Comparison of ENCODE assay signal across 25 cellular contexts in the genomic region with DNA sequence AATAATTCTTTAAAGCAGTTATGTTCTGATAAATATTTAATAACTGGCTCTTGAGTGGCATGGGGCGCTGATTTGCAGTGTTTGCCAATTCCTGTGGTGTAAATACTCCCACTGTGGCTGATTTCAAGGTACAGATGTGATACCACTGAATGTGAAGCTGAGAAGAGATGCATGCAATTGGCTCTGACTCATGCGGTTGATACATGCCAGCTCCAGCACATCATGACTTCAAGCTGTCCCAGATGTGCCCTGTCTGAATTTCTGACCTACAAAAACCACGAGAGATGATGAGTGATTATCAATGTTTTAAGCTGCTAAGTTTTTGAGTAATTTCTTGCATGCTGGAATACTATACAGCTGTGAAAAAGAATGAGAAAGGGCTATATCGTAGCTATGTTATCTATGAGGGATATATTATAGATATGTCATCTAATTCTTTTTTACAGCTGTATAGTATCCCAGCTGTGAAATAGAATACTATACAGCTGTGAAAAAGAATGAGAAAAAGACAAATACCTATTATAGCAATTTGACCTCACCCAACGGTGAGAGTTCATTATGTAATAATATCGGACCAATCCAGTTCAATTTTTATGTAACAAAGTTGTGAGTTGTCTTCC. TPM values are rescaled to one million over a fixed set of nuclear protein-coding genes. Genes with fewer than 3 reads are reported as not detected.
"Had no signal": no experiment of that assay in that cellular context is flagged by ENCODE, and none has a peak within 500 bp of the region (broad histone marks: within the 10 kb centered on the region; RNA-seq: fewer than 3 reads in every experiment).

No MANE protein-coding gene starts in this region.

- H3K4me1 Mint-ChIP-seq: activated naive CD8-positive, alpha-beta T cell treated with anti-CD3 and anti-CD28 coated beads for 36 hours; immature natural killer cell; neural crest cell had no signal

- H3K4me3 ChIP-seq: left lung, lung, spleen, thoracic aorta had no signal

- DNase-seq: activated CD8-positive, alpha-beta memory T cell treated with anti-CD3 and anti-CD28 coated beads, Interleukin-2, amount 50 U/mL, for 4 hours; activated naive CD4-positive, alpha-beta T cell; activated naive CD8-positive, alpha-beta T cell treated with anti-CD3 and anti-CD28 coated beads for 36 hours; activated T-cell treated with anti-CD3 and anti-CD28 coated beads, Interleukin-2, amount 50 U/mL, for 24 hours; amniotic stem cell; cerebellar nuclear complex; cortex of kidney; foreskin melanocyte; immature natural killer cell; kidney glomerular epithelial cell; left lung; naive thymus-derived CD4-positive, alpha-beta T cell; retina; spleen; stimulated activated CD4-positive, alpha-beta T cell treated with anti-CD3 and anti-CD28 coated beads, Interleukin-4, amount 100 ng/mL, for 24 hours; stimulated activated naive CD4-positive, alpha-beta T cell treated with Interleukin-2 at 50 U/mL for 16 hours; T-helper 1 cell had no signal

- H3K4me3 Mint-ChIP-seq: activated naive CD8-positive, alpha-beta T cell treated with anti-CD3 and anti-CD28 coated beads for 36 hours; activated T-cell treated with anti-CD3 and anti-CD28 coated beads, Interleukin-2, amount 50 U/mL, for 24 hours; immature natural killer cell; naive thymus-derived CD4-positive, alpha-beta T cell; neural crest cell; type B pancreatic cell had no signal

- H3K36me3 Mint-ChIP-seq: activated naive CD8-positive, alpha-beta T cell treated with anti-CD3 and anti-CD28 coated beads for 36 hours; immature natural killer cell; naive thymus-derived CD4-positive, alpha-beta T cell; type B pancreatic cell had no signal

- H3K27me3 ChIP-seq: left lung had no signal

- H3K27ac Mint-ChIP-seq: activated naive CD8-positive, alpha-beta T cell treated with anti-CD3 and anti-CD28 coated beads for 36 hours; activated T-cell treated with anti-CD3 and anti-CD28 coated beads, Interleukin-2, amount 50 U/mL, for 24 hours; activated T-helper 2 cell treated with anti-CD3 and anti-CD28 coated beads, Interferon-gamma antibody, Interleukin-2, Interleukin-4, amounts not matched to agents 10 μg/mL and 5 μg/mL and 100 μg/mL, durations not matched to agents 14 hours and 24 hours and 36 hours; immature natural killer cell; naive thymus-derived CD4-positive, alpha-beta T cell; type B pancreatic cell had no signal

- ATAC-seq: left lung; naive thymus-derived CD4-positive, alpha-beta T cell had no signal

- H3K27me3 Mint-ChIP-seq: activated naive CD8-positive, alpha-beta T cell treated with anti-CD3 and anti-CD28 coated beads for 36 hours; activated T-cell treated with anti-CD3 and anti-CD28 coated beads, Interleukin-2, amount 50 U/mL, for 24 hours; naive thymus-derived CD4-positive, alpha-beta T cell had no signal

- H3K9me3 Mint-ChIP-seq: activated naive CD8-positive, alpha-beta T cell treated with anti-CD3 and anti-CD28 coated beads for 36 hours; activated T-helper 2 cell treated with anti-CD3 and anti-CD28 coated beads, Interferon-gamma antibody, Interleukin-2, Interleukin-4, amounts not matched to agents 10 μg/mL and 5 μg/mL and 100 μg/mL, durations not matched to agents 14 hours and 24 hours and 36 hours; immature natural killer cell had no signal

- H3K4me1 ChIP-seq: left lung, spleen had no signal

- H3K27ac ChIP-seq: epithelial cell of prostate, left lung, spleen, thoracic aorta had no signal

- H3K9me3 ChIP-seq: thoracic aorta had no signal

- H3K36me3 ChIP-seq: left lung, spleen, thoracic aorta had no signal

RNA-seq across cellular contexts. Expression of gene ACSBG2, which starts 7.6 kb away (rescaled TPM):
- total RNA-seq: activated naive CD8-positive, alpha-beta T cell treated with anti-CD3 and anti-CD28 coated beads for 36 hours; activated T-helper 2 cell treated with anti-CD3 and anti-CD28 coated beads, Interferon-gamma antibody, Interleukin-2, Interleukin-4, amounts not matched to agents 10 μg/mL and 5 μg/mL and 100 μg/mL, durations not matched to agents 14 hours and 24 hours and 36 hours; left lung; naive thymus-derived CD4-positive, alpha-beta T cell; neural crest cell; omental fat pad; posterior vena cava; spleen had no signal
- polyA plus RNA-seq: naive thymus-derived CD4-positive, alpha-beta T cell had no signal
